Comparison of ENCODE assay signal across 10 cellular contexts in the genomic region with DNA sequence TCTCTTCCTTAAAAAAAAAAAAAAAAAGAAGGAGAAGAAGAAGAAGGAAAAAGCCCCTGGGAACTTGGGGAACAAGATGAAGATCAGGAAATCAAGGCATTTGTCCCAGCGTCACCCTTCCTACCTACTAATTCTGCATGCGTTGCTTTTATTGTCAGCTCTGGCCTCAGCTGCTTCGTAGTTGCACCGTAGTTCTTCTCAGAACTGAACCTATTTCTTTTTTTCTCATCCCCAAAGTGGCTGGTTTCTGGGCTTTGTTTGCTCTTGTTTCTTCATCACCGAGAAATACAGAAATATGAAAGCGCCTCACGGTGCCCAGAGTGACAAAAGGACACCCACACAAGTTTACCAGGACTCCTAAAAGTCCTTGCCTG. TPM values are rescaled to one million over a fixed set of nuclear protein-coding genes. Genes with fewer than 3 reads are reported as not detected.
A peak's percentile ranks its signal among the peaks of the same experiment; 100 is the strongest.
DNase-seq lines count a peak whose midpoint lies in the region; FAIRE-seq and TF ChIP-seq lines count a peak whose summit lies in the region.
"Had no signal": no experiment of that assay in that cellular context is flagged by ENCODE, and none has a peak within 500 bp of the region (broad histone marks: within the 10 kb centered on the region; RNA-seq: fewer than 3 reads in every experiment).

No MANE protein-coding gene starts in this region.

- H3K4me1 Mint-ChIP-seq in activated T-cell treated with anti-CD3 and anti-CD28 coated beads, Interleukin-2, amount 50 U/mL, for 24 hours (ENCODE audit: low read depth), result peaks cover 13% of the 10 kb centered on the region

- no peak overlapping the region for H3K9ac ChIP-seq in mesendoderm (ENCODE audit: low read length)

- no peak overlapping the region for H2BK5ac ChIP-seq in mesendoderm (ENCODE audit: low read length)

- no peak overlapping the region for H4K8ac ChIP-seq in mesendoderm (ENCODE audit: low read depth, low read length)

- H3K27me3 Mint-ChIP-seq in activated T-cell treated with anti-CD3 and anti-CD28 coated beads, Interleukin-2, amount 50 U/mL, for 24 hours, result peaks cover 58% of the 10 kb centered on the region

- no peak overlapping the region for H3K18ac ChIP-seq in mesendoderm (ENCODE audit: low read length)

- DNase-seq in activated T-cell treated with anti-CD3 and anti-CD28 coated beads, Interleukin-2, amount 50 U/mL, for 24 hours, result no peak
- DNase-seq in activated T-cell treated with anti-CD3 and anti-CD28 coated beads, Interleukin-2, amount 50 U/mL, for 1 hour, result no peak
- no peak for DNase-seq in brain microvascular endothelial cell
- DNase-seq in lower leg skin (ENCODE audit: low spot score in 2 of 2), result no peak
- DNase-seq in testis, result no peak
- no peak for DNase-seq in uterus
- no peak for DNase-seq in D721Med (ENCODE audit: insufficient read length, low spot score)
- no peak for DNase-seq in mesendoderm
- DNase-seq: BE2C had no signal

- no peak overlapping the region for H2BK15ac ChIP-seq in mesendoderm (replicated peaks; ENCODE audit: low read depth)

- no peaks in the 10 kb centered on the region for H3K9me3 Mint-ChIP-seq in activated T-cell treated with anti-CD3 and anti-CD28 coated beads, Interleukin-2, amount 50 U/mL, for 24 hours
- H3K9me3 Mint-ChIP-seq: dendritic cell treated with granulocyte-macrophage colony-stimulating factor and Interleukin-4, amounts not matched to agents 40 ng/mL and 50 ng/mL, for 4 days had no signal

- H2BK120ac ChIP-seq in mesendoderm (ENCODE audit: low read depth, low read length), result no peak overlapping the region

- H3K4me3 ChIP-seq in brain microvascular endothelial cell (ENCODE audit: low read depth, low read length) (peak overlapping the region; percentile 47), lower leg skin (ENCODE audit: low read depth, poor library complexity, severe bottlenecking) (peak overlapping the region; percentile 37), testis (peak overlapping the region; percentile 32 to 43), uterus (peak overlapping the region in 1 of 2 donors; percentile 21), mesendoderm (ENCODE audit: low read length) (no peak overlapping the region)

- no peak overlapping the region for H3K56ac ChIP-seq in mesendoderm (ENCODE audit: low read length)

- no peak overlapping the region for H3K23ac ChIP-seq in mesendoderm (ENCODE audit: low read length)

- H3K36me3 ChIP-seq in brain microvascular endothelial cell (replicated peaks), result no peaks in the 10 kb centered on the region
- H3K36me3 ChIP-seq in testis (ENCODE audit: low read depth, missing control alignments), result no peaks in the 10 kb centered on the region
- no peaks in the 10 kb centered on the region for H3K36me3 ChIP-seq in uterus
- H3K36me3 ChIP-seq in mesendoderm (ENCODE audit: control insufficient read depth, insufficient read depth, low read length), result no peaks in the 10 kb centered on the region
- H3K36me3 ChIP-seq: BE2C had no signal

- no peak overlapping the region for H3K4me2 ChIP-seq in mesendoderm (ENCODE audit: low read length)

- H3K27me3 ChIP-seq in brain microvascular endothelial cell (replicated peaks), result peaks cover 9% of the 10 kb centered on the region
- no peaks in the 10 kb centered on the region for H3K27me3 ChIP-seq in testis
- H3K27me3 ChIP-seq in uterus, result no peaks in the 10 kb centered on the region
- H3K27me3 ChIP-seq in mesendoderm (ENCODE audit: insufficient read depth, low read length, poor library complexity), result peaks cover 36% of the 10 kb centered on the region

- H3K4ac ChIP-seq in mesendoderm (ENCODE audit: low read depth, low read length), result no peak overlapping the region

- TF ChIP-seq POLR2A in lower leg skin (IDR thresholded peaks at IDR 0.05) (no peak), testis (IDR thresholded peaks at IDR 0.05) (no peak), uterus (IDR thresholded peaks at IDR 0.05) (no peak)

- H2AK5ac ChIP-seq in mesendoderm (ENCODE audit: low read length), result no peak overlapping the region

- H3K4me1 ChIP-seq in testis, result no peaks in the 10 kb centered on the region
- H3K4me1 ChIP-seq in uterus, result peaks cover 0 to 5% of the 10 kb centered on the region in 2 donors
- no peaks in the 10 kb centered on the region for H3K4me1 ChIP-seq in mesendoderm (ENCODE audit: control insufficient read depth, low read depth, low read length)
- H3K4me1 ChIP-seq: BE2C had no signal

- intact Hi-C loops in lower leg skin (cut with DNase I; ENCODE audit: low total_unique reads), result no loop called here
- intact Hi-C loops in testis (cut with DNase I; ENCODE audit: low total_unique reads), result no loop called here
- intact Hi-C loops in uterus (cut with DNase I; ENCODE audit: low total_unique reads), result no loop called here

- no peaks in the 10 kb centered on the region for H3K36me3 Mint-ChIP-seq in activated T-cell treated with anti-CD3 and anti-CD28 coated beads, Interleukin-2, amount 50 U/mL, for 24 hours (ENCODE audit: low read depth)

- H4K5ac ChIP-seq in mesendoderm (ENCODE audit: low read length), result no peak overlapping the region

- H3K9me3 ChIP-seq in testis (no peaks in the 10 kb centered on the region), uterus (no peaks in the 10 kb centered on the region)
- H3K9me3 ChIP-seq: BE2C had no signal

- no peaks in the 10 kb centered on the region for H3K79me1 ChIP-seq in mesendoderm (ENCODE audit: low read length)

- no peak overlapping the region for H3K27ac Mint-ChIP-seq in activated T-cell treated with anti-CD3 and anti-CD28 coated beads, Interleukin-2, amount 50 U/mL, for 24 hours
- H3K27ac Mint-ChIP-seq: dendritic cell treated with granulocyte-macrophage colony-stimulating factor and Interleukin-4, amounts not matched to agents 40 ng/mL and 50 ng/mL, for 4 days had no signal

- in situ Hi-C loops in brain microvascular endothelial cell (cut with HindIII; ENCODE audit: low pct_ligation_motif_present, low sequenced_read_pairs), result no loop called here

- TF ChIP-seq CTCF in brain microvascular endothelial cell (IDR thresholded peaks at IDR 0.05; ENCODE audit: low read depth, low read length, missing control alignments), result no peak
- TF ChIP-seq CTCF in lower leg skin (IDR thresholded peaks at IDR 0.05), result no peak
- TF ChIP-seq CTCF in testis (IDR thresholded peaks at IDR 0.05), result no peak
- TF ChIP-seq CTCF in uterus (IDR thresholded peaks at IDR 0.05), result no peak
- TF ChIP-seq CTCF in D721Med (IDR thresholded peaks at IDR 0.05; ENCODE audit: insufficient read depth, missing control alignments), result no peak

- H3K79me2 ChIP-seq in mesendoderm (ENCODE audit: control insufficient read depth, insufficient read depth, low read length), result no peaks in the 10 kb centered on the region

- FAIRE-seq in D721Med (lab: Jason Lieb, UNC), result no peak

- WGBS in lower leg skin, 2 donors, result 10% methylated on average over 7 of the region's 7 CpGs
- 15 to 21% methylated on average over 7 of the region's 7 CpGs for WGBS in testis, 2 donors
- no CpG with 5 or more reads among the region's 7 CpGs for WGBS in mesendoderm (ENCODE audit: extremely low coverage, insufficient coverage, low lambda C conversion rate)

- no peak overlapping the region for H3K27ac ChIP-seq in brain microvascular endothelial cell
- H3K27ac ChIP-seq in testis, result no peak overlapping the region
- no peak overlapping the region for H3K27ac ChIP-seq in uterus
- H3K27ac ChIP-seq in mesendoderm (ENCODE audit: low read depth, low read length), result no peak overlapping the region

- H3K4me3 Mint-ChIP-seq in activated T-cell treated with anti-CD3 and anti-CD28 coated beads, Interleukin-2, amount 50 U/mL, for 24 hours, result peak overlapping the region; percentile 58
- H3K4me3 Mint-ChIP-seq: dendritic cell treated with granulocyte-macrophage colony-stimulating factor and Interleukin-4, amounts not matched to agents 40 ng/mL and 50 ng/mL, for 4 days had no signal

RNA-seq across cellular contexts. Expression of gene PRKG2, which starts 0.9 kb away (rescaled TPM):
- total RNA-seq in lower leg skin (1 to 10 TPM in 3 of 4 donors, under 1 TPM in 1; 0.34 to 1.7 (median 1.2) TPM), testis (1 to 10 TPM; 1.7 to 2.4 TPM), uterus (1 to 10 TPM in 1 of 4 donors, under 1 TPM in 1, not detected in 2; 0.18 to 4.4 TPM)
- polyA plus RNA-seq in testis (ENCODE audit: insufficient read depth, low read depth, low replicate concordance), result 1.3 TPM
- 0.72 TPM for polyA plus RNA-seq in mesendoderm (2013, experiment 1 of 2)
- polyA plus RNA-seq in mesendoderm (2013, experiment 2 of 2), result 0.83 TPM
